23 cellular contexts compared by ENCODE assay signal in genomic region chr14:34165847-34166340, GRCh38.
DNase-seq lines count a peak whose midpoint lies in the region; ATAC-seq and TF ChIP-seq lines count a peak whose summit lies in the region.
"Had no signal": no experiment of that assay in that cellular context is flagged by ENCODE, and none has a peak within 500 bp of the region (broad histone marks: within the 10 kb centered on the region; RNA-seq: fewer than 3 reads in every experiment).

No MANE protein-coding gene starts in this region.

- CTCF ChIA-PET in WTC11 (lab: Charles Lee): interaction anchor here (0.5 to 1.8 kb wide), 2 partner anchors 67 to 156 kb away, joined by 3 to 4 read pairs; no protein-coding TSS in a partner anchor

- DNase-seq in GM23338 (ENCODE audit: low spot score) (no peak), NOMO-1 treated with dmso at 0.1 percent for 144 hours (lab: John Stamatoyannopoulos, UW; ENCODE audit: unreplicated experiment) (peak; percentile 44), WTC11 (ENCODE audit: low spot score) (no peak), GDM1 (lab: John Stamatoyannopoulos, UW) (no peak), HuH-7 (ENCODE audit: low spot score) (no peak)
- DNase-seq in stimulated activated naive CD8-positive, alpha-beta T cell treated with anti-CD3 and anti-CD28 coated beads, Interleukin-15, Interleukin-2, amounts not matched to agents 100 U/mL and 50 U/mL, for 24 hours: no peak
- DNase-seq: AML-193; C1 segment of cervical spinal cord; CD4-positive, alpha-beta memory T cell; COR-L47; DMS53; MV-4-11; NCI-H1105 treated with DMSO at 0.1 percent for 48 hours; NCI-H2029; NCI-H446; NCI-H524 treated with DMSO at 0.1 percent for 48 hours; NCI-H774; NK-92 treated with Interleukin-12 subunit alpha and Interleukin-12 subunit beta, amount 100 ng/mL, for 24 hours; SIG-M5 had no signal

- H3K4me3 ChIP-seq in GM23338: no peak overlapping the region
- H3K4me3 ChIP-seq in neural cell (ENCODE audit: low read length): no peak overlapping the region
- H3K4me3 ChIP-seq: SK-N-MC had no signal

- TF ChIP-seq CTCF in GM23338 (conservative IDR thresholded peaks at IDR 0.05; ENCODE audit: low read depth in 2 of 2) (no peak), WTC11 (IDR thresholded peaks at IDR 0.05) (no peak), neural cell (IDR thresholded peaks at IDR 0.05; ENCODE audit: poor library complexity, severe bottlenecking) (no peak)

- no peaks in the 10 kb centered on the region for H3K79me2 ChIP-seq in GM23338 (replicated peaks; ENCODE audit: insufficient read depth)
- H3K79me2 ChIP-seq in neural cell (replicated peaks; ENCODE audit: insufficient read depth, low read length): no peaks in the 10 kb centered on the region

- POLR2A ChIA-PET in WTC11 (lab: Charles Lee): interaction anchor here (0.7 kb wide), 1 partner anchor 225 kb away, joined by 4 read pairs; no protein-coding TSS in a partner anchor

- H3K4me1 Mint-ChIP-seq in GM23338 (no peaks in the 10 kb centered on the region), WTC11 (no peaks in the 10 kb centered on the region; the same call in 1 of the 2 replicates)

- H3K4me2 ChIP-seq in GM23338 (no peak overlapping the region), neural cell (ENCODE audit: low read length) (no peak overlapping the region)

- H3K27me3 ChIP-seq in GM23338 (ENCODE audit: insufficient read depth) (no peaks in the 10 kb centered on the region), neural cell (ENCODE audit: insufficient read depth, low read depth, low read length) (no peaks in the 10 kb centered on the region)

- no peaks in the 10 kb centered on the region for H4K20me1 ChIP-seq in GM23338 (replicated peaks; ENCODE audit: insufficient read depth)
- no peaks in the 10 kb centered on the region for H4K20me1 ChIP-seq in neural cell (ENCODE audit: insufficient read depth)

- TF ChIP-seq EP300 in neural cell (conservative IDR thresholded peaks at IDR 0.05; ENCODE audit: poor library complexity, severe bottlenecking): peak; percentile 81

- no peaks in the 10 kb centered on the region for H3K9me3 Mint-ChIP-seq in GM23338
- H3K9me3 Mint-ChIP-seq in WTC11: no peaks in the 10 kb centered on the region

- no peaks in the 10 kb centered on the region for H3K9me2 ChIP-seq in GM23338 (ENCODE audit: insufficient read depth)
- no peaks in the 10 kb centered on the region for H3K9me2 ChIP-seq in neural cell (ENCODE audit: insufficient read depth, low read length)

- TF ChIP-seq RAD21 in neural cell (conservative IDR thresholded peaks at IDR 0.05): no peak

- H3K27ac Mint-ChIP-seq in GM23338: no peak overlapping the region
- no peak overlapping the region for H3K27ac Mint-ChIP-seq in WTC11

- no peaks in the 10 kb centered on the region for H3F3A ChIP-seq in GM23338 (replicated peaks; ENCODE audit: low read depth)
- no peaks in the 10 kb centered on the region for H3F3A ChIP-seq in neural cell (ENCODE audit: insufficient read depth, low read length, poor library complexity, severe bottlenecking)

- H2AFZ ChIP-seq in GM23338 (peak overlapping the region; percentile 69; the same call in 1 of the 2 replicates), neural cell (ENCODE audit: low read depth, low read length) (no peak overlapping the region)

- H3K4me3 Mint-ChIP-seq in GM23338 (no peak overlapping the region), WTC11 (no peak overlapping the region)
- H3K4me3 Mint-ChIP-seq: CD4-positive, alpha-beta memory T cell had no signal

- H3K27me3 Mint-ChIP-seq in GM23338 (ENCODE audit: insufficient read depth, low read depth, poor library complexity) (no peaks in the 10 kb centered on the region), WTC11 (ENCODE audit: low read depth) (no peaks in the 10 kb centered on the region; the same call in 1 of the 2 replicates)
- H3K27me3 Mint-ChIP-seq: CD4-positive, alpha-beta memory T cell had no signal

- ATAC-seq in GM23338: no peak; the same call in 2 of the 3 replicates
- 0 out of 2 replicates have a peak, but pooled peaks have one; percentile 20 for ATAC-seq in WTC11
- ATAC-seq in stimulated activated naive CD8-positive, alpha-beta T cell treated with anti-CD3 and anti-CD28 coated beads, Interleukin-15, Interleukin-2, amounts not matched to agents 100 U/mL and 50 U/mL, for 24 hours: no peak
- ATAC-seq: Panc1 had no signal

- no peaks in the 10 kb centered on the region for H3K9me3 ChIP-seq in neural cell (ENCODE audit: low read length)

- no peak overlapping the region for H3K9ac ChIP-seq in neural cell (ENCODE audit: low read length)

- no peak overlapping the region for H3K27ac ChIP-seq in GM23338 (ENCODE audit: low read depth)
- H3K27ac ChIP-seq in neural cell (ENCODE audit: low read length): no peak overlapping the region
- H3K27ac ChIP-seq: HL-60, SK-N-MC had no signal

- H3K36me3 ChIP-seq in GM23338 (ENCODE audit: insufficient read depth) (no peaks in the 10 kb centered on the region), neural cell (ENCODE audit: insufficient read depth, low read length) (no peaks in the 10 kb centered on the region)

- no peaks in the 10 kb centered on the region for H3K4me1 ChIP-seq in GM23338 (ENCODE audit: insufficient read depth)

- H3K36me3 Mint-ChIP-seq in GM23338 (ENCODE audit: low read depth): no peaks in the 10 kb centered on the region
- H3K36me3 Mint-ChIP-seq in WTC11: no peaks in the 10 kb centered on the region
- H3K36me3 Mint-ChIP-seq: CD4-positive, alpha-beta memory T cell had no signal

TF ChIP-seq in GM23338, 12 proteins besides CTCF, POLR2A, EP300 and RAD21 (continues in another document):
- TF ChIP-seq STAT1 (IDR thresholded peaks at IDR 0.05; ENCODE audit: unreplicated experiment) (no peak), ZNF114 (CRISPR knock-in tag; IDR thresholded peaks at IDR 0.05) (no peak), EZH2phosphoT487 (IDR thresholded peaks at IDR 0.05; ENCODE audit: unreplicated experiment) (no peak), ZNF331 (CRISPR knock-in tag; IDR thresholded peaks at IDR 0.05; ENCODE audit: low read depth) (no peak)

TF ChIP-seq in WTC11, 78 proteins besides CTCF, POLR2A, EP300 and RAD21 (continues in another document):
- TF ChIP-seq NFYB (CRISPR knock-in tag; conservative IDR thresholded peaks at IDR 0.05; ENCODE audit: low read depth) (no peak), IRF2 (CRISPR knock-in tag; IDR thresholded peaks at IDR 0.05; ENCODE audit: borderline replicate concordance, low read depth) (no peak), ZNF281 (CRISPR knock-in tag; IDR thresholded peaks at IDR 0.05) (no peak), ZNF416 (CRISPR knock-in tag; IDR thresholded peaks at IDR 0.05) (no peak)

TF ChIP-seq in neural cell, 6 proteins besides CTCF, POLR2A, EP300 and RAD21:
- TF ChIP-seq REST (IDR thresholded peaks at IDR 0.05; ENCODE audit: borderline replicate concordance): peak; percentile 33
- peak; percentile 55 for TF ChIP-seq POLR2AphosphoS5 (IDR thresholded peaks at IDR 0.05)
- no peak for TF ChIP-seq MXI1 (conservative IDR thresholded peaks at IDR 0.05; ENCODE audit: poor library complexity, severe bottlenecking)
TF ChIP-seq in neural cell: peak in this region for 2.
